21 cellular contexts compared by ENCODE assay signal in genomic region chr13:50783940-50784339, GRCh38. TPM values are rescaled to one million over a fixed set of nuclear protein-coding genes. Genes with fewer than 3 reads are reported as not detected.
DNase-seq lines count a peak whose midpoint lies in the region; ATAC-seq, FAIRE-seq and TF ChIP-seq lines count a peak whose summit lies in the region.
"Had no signal": no experiment of that assay in that cellular context is flagged by ENCODE, and none has a peak within 500 bp of the region (broad histone marks: within the 10 kb centered on the region; RNA-seq: fewer than 3 reads in every experiment).

No MANE protein-coding gene starts in this region.

- TF ChIP-seq RAD21 in GM12878 (IDR thresholded peaks at IDR 0.05; ENCODE audit: insufficient read depth, low read depth, low read length), result no peak

- TF ChIP-seq CTCF in GM12878 (IDR thresholded peaks at IDR 0.05 in 2 of 3, conservative IDR thresholded peaks at IDR 0.05 in 1 of 3; ENCODE audit: control insufficient read depth in 2 of 3, extremely low read depth in 1 of 3, insufficient read depth in 1 of 3, low read depth in 3 of 3, low read length in 3 of 3) (no peak), brain microvascular endothelial cell (IDR thresholded peaks at IDR 0.05; ENCODE audit: low read depth, low read length, missing control alignments) (no peak), right lobe of liver (IDR thresholded peaks at IDR 0.05) (no peak), prostate gland (IDR thresholded peaks at IDR 0.05) (no peak)

- in situ Hi-C loops in GM12878 (cut with MboI), result no loop called here
- in situ Hi-C loops in brain microvascular endothelial cell (cut with HindIII; ENCODE audit: low pct_ligation_motif_present, low sequenced_read_pairs), result no loop called here

- 55% methylated on average over 4 of the region's 4 CpGs for WGBS in GM12878 (ENCODE audit: insufficient coverage, insufficient replicate concordance, low lambda C conversion rate, missing lambda C conversion rate)
- WGBS in right lobe of liver (ENCODE audit: insufficient coverage, low coverage, low lambda C conversion rate, missing lambda C conversion rate), result 53% methylated on average over 4 of the region's 4 CpGs
- 89% methylated on average over 4 of the region's 4 CpGs for WGBS in prostate gland

- no peaks in the 10 kb centered on the region for H3K9me3 ChIP-seq in GM12878 (replicated peaks; ENCODE audit: control insufficient read depth, insufficient read depth, low read length)
- no peaks in the 10 kb centered on the region for H3K9me3 ChIP-seq in right lobe of liver
- H3K9me3 ChIP-seq in prostate gland, result no peaks in the 10 kb centered on the region
- H3K9me3 ChIP-seq: MG63 had no signal

- no peak overlapping the region for H2AFZ ChIP-seq in GM12878 (ENCODE audit: control insufficient read depth, low read depth, low read length)

- H3K4me2 ChIP-seq in GM12878 (ENCODE audit: control insufficient read depth, insufficient read depth), result no peak overlapping the region

- SMC1A ChIA-PET in GM12878 (lab: Charles Lee; ENCODE audit: uncharacterized antibody, unreplicated experiment), result interaction anchor here (0.6 to 2.6 kb wide), 6 partner anchors 10 to 454 kb away, joined by 3 to 13 read pairs (median 3); no protein-coding TSS in a partner anchor

- H3K27ac ChIP-seq in GM12878 (ENCODE audit: control insufficient read depth, insufficient read depth), result no peak overlapping the region
- H3K27ac ChIP-seq in brain microvascular endothelial cell, result no peak overlapping the region
- no peak overlapping the region for H3K27ac ChIP-seq in right lobe of liver
- H3K27ac ChIP-seq in prostate gland, result no peak overlapping the region

- H4K20me1 ChIP-seq in GM12878 (ENCODE audit: control insufficient read depth, insufficient read depth), result no peaks in the 10 kb centered on the region

- H3K79me2 ChIP-seq in GM12878 (ENCODE audit: control insufficient read depth, insufficient read depth, low read length), result no peaks in the 10 kb centered on the region

- H3K4me3 ChIP-seq in GM12878, result no peak overlapping the region
- no peak overlapping the region for H3K4me3 ChIP-seq in brain microvascular endothelial cell (ENCODE audit: low read depth, low read length)
- H3K4me3 ChIP-seq in right lobe of liver, result no peak overlapping the region
- no peak overlapping the region for H3K4me3 ChIP-seq in prostate gland
- H3K4me3 ChIP-seq: MG63 had no signal

- no peak for FAIRE-seq in GM12878 (lab: Jason Lieb, UNC)
- FAIRE-seq: A204.1, GM19239, HepG2 had no signal

- H3K27me3 ChIP-seq in GM12878 (replicated peaks in 1 of 2; ENCODE audit: control insufficient read depth in 2 of 2, insufficient read depth in 2 of 2, low read length in 1 of 2), result peaks cover 0 to 2% of the 10 kb centered on the region in 2 experiments; a peak in 1 of 4 replicates
- H3K27me3 ChIP-seq in brain microvascular endothelial cell (replicated peaks), result no peaks in the 10 kb centered on the region
- H3K27me3 ChIP-seq in right lobe of liver, result no peaks in the 10 kb centered on the region
- no peaks in the 10 kb centered on the region for H3K27me3 ChIP-seq in prostate gland (replicated peaks; ENCODE audit: insufficient read depth)
- H3K27me3 ChIP-seq: MG63 had no signal

- no peak overlapping the region for H3K9ac ChIP-seq in GM12878 (ENCODE audit: control insufficient read depth, insufficient read depth, low read length)

- TF ChIP-seq POLR2A in GM12878 (IDR thresholded peaks at IDR 0.05; ENCODE audit: low read depth, low read length) (no peak), right lobe of liver (IDR thresholded peaks at IDR 0.05) (no peak), prostate gland (IDR thresholded peaks at IDR 0.05) (no peak)

- intact Hi-C loops in GM12878 (cut with micrococcal nuclease; ENCODE audit: unreplicated experiment), result no loop called here
- intact Hi-C loops in right lobe of liver (cut with DNase I), result no loop called here
- intact Hi-C loops in prostate gland (cut with DNase I), result no loop called here

- no peak for TF ChIP-seq EP300 in GM12878 (IDR thresholded peaks at IDR 0.05; ENCODE audit: borderline replicate concordance in 1 of 2, control insufficient read depth in 1 of 2, low read depth in 2 of 2, low read length in 2 of 2)

- ATAC-seq in GM12878 (no peak), right lobe of liver (no peak)
- ATAC-seq: HepG2 had no signal

- DNase-seq in SIG-M5 treated with dmso at 0.1 percent for 504 hours (lab: John Stamatoyannopoulos, UW; ENCODE audit: unreplicated experiment), result peak; percentile 12
- no peak for DNase-seq in SIG-M5 (lab: John Stamatoyannopoulos, UW)
- DNase-seq in OCI-M1 (lab: John Stamatoyannopoulos, UW), result peak; percentile 81
- no peak for DNase-seq in GM12878 (ENCODE audit: low read depth, low spot score)
- no peak for DNase-seq in brain microvascular endothelial cell
- no peak for DNase-seq in right lobe of liver
- DNase-seq in prostate gland (ENCODE audit: low spot score), result no peak
- no peak for DNase-seq in SW480 (ENCODE audit: low spot score)
- DNase-seq: C1 segment of cervical spinal cord, DMS 273 treated with DMSO at 0.1 percent for 48 hours, GF-D8, H7, Karpas-422, MG63, NCI-H1930, NCI-H510A, NCI-H774, SHP77 had no signal

- no peaks in the 10 kb centered on the region for H3K36me3 ChIP-seq in GM12878 (ENCODE audit: control insufficient read depth in 2 of 2, insufficient read depth in 2 of 2, low read length in 1 of 2)
- H3K36me3 ChIP-seq in brain microvascular endothelial cell (replicated peaks), result no peaks in the 10 kb centered on the region
- H3K36me3 ChIP-seq in right lobe of liver, result no peaks in the 10 kb centered on the region
- H3K36me3 ChIP-seq in prostate gland, result no peaks in the 10 kb centered on the region
- H3K36me3 ChIP-seq: MG63 had no signal

- RAD21 ChIA-PET in GM12878 (lab: Charles Lee; ENCODE audit: unreplicated experiment), result interaction anchor here (1.3 kb wide), 1 partner anchor 189 kb away, joined by 3 read pairs; no protein-coding TSS in a partner anchor

- CTCF ChIA-PET in GM12878 (lab: Yijun Ruan, JAX), result no interaction called here

- POLR2A ChIA-PET in GM12878 (lab: Charles Lee), result no interaction called here

- H3K4me1 ChIP-seq in GM12878 (ENCODE audit: control insufficient read depth, insufficient read depth, low read length), result no peaks in the 10 kb centered on the region
- no peaks in the 10 kb centered on the region for H3K4me1 ChIP-seq in right lobe of liver
- no peaks in the 10 kb centered on the region for H3K4me1 ChIP-seq in prostate gland (replicated peaks)

- BruUV-seq in GM12878 (replicated peaks; lab: Mats Ljungman, UMichigan), result no TSS peak

TF ChIP-seq in GM12878, 131 proteins besides CTCF, POLR2A, EP300 and RAD21:
- TF ChIP-seq SPI1 (IDR thresholded peaks at IDR 0.05; ENCODE audit: borderline replicate concordance, insufficient read depth, low read depth, low read length) (peak; percentile 76; the same call in 1 of the 2 replicates), SIN3A (IDR thresholded peaks at IDR 0.05; ENCODE audit: low read depth, low read length) (no peak), MYB (IDR thresholded peaks at IDR 0.05; ENCODE audit: borderline replicate concordance, low read depth, low read length) (no peak), RBBP5 (conservative IDR thresholded peaks at IDR 0.05) (no peak), MEF2A (IDR thresholded peaks at IDR 0.05; ENCODE audit: insufficient read depth, low read depth, low read length) (no peak)

RNA-seq across cellular contexts. Expression of gene DLEU7, which starts 59.6 kb away (rescaled TPM):
- not detected in 2 replicates for total RNA-seq in GM12878 (2013; cell fraction: nucleolus; rRNA removed)
- total RNA-seq in GM12878 (2014; rRNA removed), result not detected in 2 replicates
- not detected in 2 replicates for total RNA-seq in GM12878 (2014; rRNA removed; fragmentation: Illumina TruSeq; extraction: Trizol)
- total RNA-seq in GM12878 (2021), result not detected in 2 replicates
- polyA plus RNA-seq in GM12878 (2011; ENCODE audit: low read depth), result not detected
- not detected in 2 replicates for polyA plus RNA-seq in GM12878 (2011; rRNA removed)
- not detected in 2 replicates for polyA plus RNA-seq in GM12878 (2011; cell fraction: cytosol; rRNA removed)
- not detected in 2 replicates for polyA plus RNA-seq in GM12878 (2011; cell fraction: nucleus; rRNA removed)
- polyA plus RNA-seq in GM12878 (2012), result not detected in 2 replicates
- polyA plus RNA-seq in GM12878 (2014; fragmentation: Illumina TruSeq; extraction: Trizol), result not detected in 2 replicates
- not detected for polyA plus RNA-seq in GM12878 (2014; fragmentation: Nextera tagmentation; extraction: Ambion mirVana)
- not detected in 2 replicates for polyA plus RNA-seq in GM12878 (2014; rRNA removed)
- not detected for polyA plus RNA-seq in GM12878 (2016; fragmentation: Nextera tagmentation; extraction: Ambion mirVana)
- not detected in 2 replicates for polyA minus RNA-seq in GM12878 (2011; rRNA and poly(A)+ RNA removed)
- polyA minus RNA-seq in GM12878 (2011; cell fraction: cytosol; rRNA and poly(A)+ RNA removed), result not detected in 2 replicates
- polyA minus RNA-seq in GM12878 (2011; cell fraction: nucleus; rRNA and poly(A)+ RNA removed), result not detected in 2 replicates
- under 1 TPM in 3 of 6 experiments, not detected in 3; 0.12 to 0.38 (median 0.33) TPM for total RNA-seq in right lobe of liver
- total RNA-seq in prostate gland, result under 1 TPM; 0.09 to 0.45 TPM
- total RNA-seq: HepG2 had no signal
- polyA plus RNA-seq: HepG2 had no signal

Comparison
In these comparisons a context has a peak if more than half of its experiments do, and no peak if none do; other contexts are left out.
1. DNase-seq: peak in SIG-M5 treated with dmso at 0.1 percent for 504 hours (single experiment) and OCI-M1 (single experiment); none in SIG-M5 (single experiment), GM12878 (single experiment), brain microvascular endothelial cell (single experiment), right lobe of liver (0 of 3), prostate gland (single experiment) and SW480 (single experiment).